Comparison of ENCODE assay signal across 11 cellular contexts in genomic region chr5:66713998-66714397, GRCh38.
DNase-seq lines count a peak whose midpoint lies in the region; TF ChIP-seq lines count a peak whose summit lies in the region.
"Had no signal": no experiment of that assay in that cellular context is flagged by ENCODE, and none has a peak within 500 bp of the region (broad histone marks: within the 10 kb centered on the region; RNA-seq: fewer than 3 reads in every experiment).

No MANE protein-coding gene starts in this region.

- H3K4me3 ChIP-seq in endodermal cell (ENCODE audit: low read length) (no peak overlapping the region), trophoblast cell (ENCODE audit: low read depth, low read length) (no peak overlapping the region), WERI-Rb-1 (ENCODE audit: low read depth, low read length) (no peak overlapping the region)
- H3K4me3 ChIP-seq: SJCRH30 had no signal

- no peak overlapping the region for H3K27ac Mint-ChIP-seq in endodermal cell
- H3K27ac Mint-ChIP-seq in T-helper 2 cell treated with Interferon-gamma antibody and Interleukin-4, amounts not matched to agents 5 μg/mL and 100 μg/mL, for 36 hours: no peak overlapping the region
- H3K27ac Mint-ChIP-seq: activated naive CD8-positive, alpha-beta T cell had no signal

- peaks cover 12% of the 10 kb centered on the region for H3K9me3 Mint-ChIP-seq in endodermal cell
- H3K9me3 Mint-ChIP-seq in T-helper 2 cell treated with Interferon-gamma antibody and Interleukin-4, amounts not matched to agents 5 μg/mL and 100 μg/mL, for 36 hours: peaks cover 7% of the 10 kb centered on the region

- no peak overlapping the region for H2BK5ac ChIP-seq in trophoblast cell (ENCODE audit: low read depth, low read length, poor library complexity)

- H3K9me3 ChIP-seq in endodermal cell (ENCODE audit: control insufficient read depth, low read length) (peaks cover 20% of the 10 kb centered on the region), trophoblast cell (ENCODE audit: insufficient read depth, low read depth, low read length) (no peaks in the 10 kb centered on the region), WERI-Rb-1 (ENCODE audit: severe bottlenecking) (peaks cover 3% of the 10 kb centered on the region)

- H2AK5ac ChIP-seq in trophoblast cell (ENCODE audit: low read length): no peak overlapping the region

- no peak overlapping the region for H3K23ac ChIP-seq in trophoblast cell (ENCODE audit: low read length)

- no peak overlapping the region for H3K14ac ChIP-seq in trophoblast cell (ENCODE audit: low read length)

- H3K36me3 ChIP-seq in endodermal cell (ENCODE audit: control insufficient read depth, insufficient read depth, low read length) (no peaks in the 10 kb centered on the region), trophoblast cell (ENCODE audit: control insufficient read depth in 1 of 2, insufficient read depth in 2 of 2, low read length in 2 of 2) (no peaks in the 10 kb centered on the region), WERI-Rb-1 (no peaks in the 10 kb centered on the region)
- H3K36me3 ChIP-seq: SJCRH30 had no signal

- H2AFZ ChIP-seq in trophoblast cell (ENCODE audit: insufficient read depth, low read length, poor library complexity): no peak overlapping the region

- TF ChIP-seq CTCF in endodermal cell (conservative IDR thresholded peaks at IDR 0.05) (no peak), WERI-Rb-1 (IDR thresholded peaks at IDR 0.05; ENCODE audit: low read depth, low read length) (no peak)

- no peak overlapping the region for H4K91ac ChIP-seq in trophoblast cell (ENCODE audit: low read depth, low read length)

- no peak overlapping the region for H3K18ac ChIP-seq in trophoblast cell (ENCODE audit: low read length)

- H3K4me2 ChIP-seq in trophoblast cell (ENCODE audit: low read length): no peak overlapping the region

- H3K79me1 ChIP-seq in trophoblast cell (ENCODE audit: low read length): no peaks in the 10 kb centered on the region

- no peak overlapping the region for H2BK120ac ChIP-seq in trophoblast cell (ENCODE audit: insufficient read depth, low read length, poor library complexity)

- no peak overlapping the region for H4K8ac ChIP-seq in trophoblast cell (ENCODE audit: low read depth, low read length)

- no peak overlapping the region for H2BK12ac ChIP-seq in trophoblast cell (ENCODE audit: low read length)

- H3K27ac ChIP-seq in endodermal cell (ENCODE audit: low read depth, low read length): no peak overlapping the region
- H3K27ac ChIP-seq in trophoblast cell (ENCODE audit: low read depth, low read length): no peak overlapping the region
- no peak overlapping the region for H3K27ac ChIP-seq in WERI-Rb-1
- H3K27ac ChIP-seq: SJCRH30 had no signal

- no peaks in the 10 kb centered on the region for H3K4me1 Mint-ChIP-seq in endodermal cell
- no peaks in the 10 kb centered on the region for H3K4me1 Mint-ChIP-seq in T-helper 2 cell treated with Interferon-gamma antibody and Interleukin-4, amounts not matched to agents 5 μg/mL and 100 μg/mL, for 36 hours (ENCODE audit: low read depth)

- H3K9ac ChIP-seq in endodermal cell (ENCODE audit: extremely low read depth, low read length, poor library complexity, severe bottlenecking): no peak overlapping the region
- H3K9ac ChIP-seq in trophoblast cell (ENCODE audit: low read length): no peak overlapping the region

- H3K27me3 ChIP-seq in endodermal cell (ENCODE audit: control insufficient read depth, insufficient read depth, low read length, poor library complexity, severe bottlenecking): no peaks in the 10 kb centered on the region
- no peaks in the 10 kb centered on the region for H3K27me3 ChIP-seq in trophoblast cell (ENCODE audit: insufficient read depth, low read length)
- no peaks in the 10 kb centered on the region for H3K27me3 ChIP-seq in WERI-Rb-1 (ENCODE audit: insufficient read depth, low read depth, severe bottlenecking)
- H3K27me3 ChIP-seq: SJCRH30 had no signal

- H3K36me3 Mint-ChIP-seq in endodermal cell (ENCODE audit: low read depth): no peaks in the 10 kb centered on the region
- no peaks in the 10 kb centered on the region for H3K36me3 Mint-ChIP-seq in T-helper 2 cell treated with Interferon-gamma antibody and Interleukin-4, amounts not matched to agents 5 μg/mL and 100 μg/mL, for 36 hours (ENCODE audit: low read depth)

- H3K4ac ChIP-seq in trophoblast cell (ENCODE audit: low read depth, low read length): no peak overlapping the region

- no peak overlapping the region for H4K12ac ChIP-seq in trophoblast cell (ENCODE audit: low read depth, low read length)

- 86 to 100% methylated on average over 1 to 3 of the region's 3 CpGs for WGBS in endodermal cell (ENCODE audit: insufficient coverage in 1 of 2, insufficient read length in 1 of 2), 2 experiments
- WGBS in trophoblast cell (ENCODE audit: extremely low coverage, insufficient coverage, insufficient read length): no CpG with 5 or more reads among the region's 3 CpGs

- H3K4me1 ChIP-seq in endodermal cell (ENCODE audit: control insufficient read depth, insufficient read depth, low read length) (no peaks in the 10 kb centered on the region), trophoblast cell (ENCODE audit: control insufficient read depth in 1 of 2, insufficient read depth in 2 of 2, low read length in 2 of 2) (peaks cover 0 to 7% of the 10 kb centered on the region in 2 experiments)

- DNase-seq in GM19240 (ENCODE audit: insufficient read length, low spot score) (peak; percentile 4), HT1080 (ENCODE audit: low read depth) (peak; percentile 66), endodermal cell (peak; percentile 66), trophoblast cell (peak; percentile 66 to 72), WERI-Rb-1 (no peak), DMS153 treated with DMSO at 0.1 percent for 48 hours (lab: John Stamatoyannopoulos, UW; ENCODE audit: unreplicated experiment) (no peak)
- DNase-seq in T-helper 2 cell treated with Interferon-gamma antibody and Interleukin-4, amounts not matched to agents 5 μg/mL and 100 μg/mL, for 36 hours (ENCODE audit: low spot score): no peak
- DNase-seq: activated CD4-positive, alpha-beta T cell treated with anti-CD3 and anti-CD28 coated beads for 4 hours; DMS153; SJCRH30 had no signal

- no peaks in the 10 kb centered on the region for H3K79me2 ChIP-seq in trophoblast cell (ENCODE audit: control insufficient read depth, insufficient read depth, low read length, poor library complexity)

- H3K4me3 Mint-ChIP-seq in endodermal cell: no peak overlapping the region
- no peak overlapping the region for H3K4me3 Mint-ChIP-seq in T-helper 2 cell treated with Interferon-gamma antibody and Interleukin-4, amounts not matched to agents 5 μg/mL and 100 μg/mL, for 36 hours
- H3K4me3 Mint-ChIP-seq: activated naive CD8-positive, alpha-beta T cell had no signal

- peaks cover 12% of the 10 kb centered on the region for H3K27me3 Mint-ChIP-seq in endodermal cell (ENCODE audit: insufficient read depth)
- peaks cover 3% of the 10 kb centered on the region for H3K27me3 Mint-ChIP-seq in T-helper 2 cell treated with Interferon-gamma antibody and Interleukin-4, amounts not matched to agents 5 μg/mL and 100 μg/mL, for 36 hours (ENCODE audit: low read depth)

Comparison
In these comparisons a context has a peak if more than half of its experiments do, and no peak if none do; other contexts are left out.
1. DNase-seq: peak in GM19240 (single experiment), HT1080 (single experiment), endodermal cell (single experiment) and trophoblast cell (2 of 2); none in T-helper 2 cell treated with Interferon-gamma antibody and Interleukin-4, amounts not matched to agents 5 μg/mL and 100 μg/mL, for 36 hours (single experiment), WERI-Rb-1 (single experiment) and DMS153 treated with DMSO at 0.1 percent for 48 hours (single experiment).